ENCODE assay signal across 8 cellular contexts in genomic region chr7:107150375-107151073, GRCh38. TPM values are rescaled to one million over a fixed set of nuclear protein-coding genes. Genes with fewer than 3 reads are reported as not detected.
DNase-seq lines count a peak whose midpoint lies in the region; ATAC-seq, FAIRE-seq and TF ChIP-seq lines count a peak whose summit lies in the region.

No MANE protein-coding gene starts in this region.

- no peaks in the 10 kb centered on the region for H3K4me1 ChIP-seq in CD4-positive, CD25-positive, alpha-beta regulatory T cell (ENCODE audit: control insufficient read depth, insufficient read depth, low read length, poor library complexity, severe bottlenecking)
- H3K4me1 ChIP-seq in tibial artery = peaks cover 0 to 4% (median 0%) of the 10 kb centered on the region in 4 donors

- no peaks in the 10 kb centered on the region for H3K36me3 Mint-ChIP-seq in CD4-positive, CD25-positive, alpha-beta regulatory T cell
- no peaks in the 10 kb centered on the region for H3K36me3 Mint-ChIP-seq in osteocyte (ENCODE audit: unreplicated experiment)

- no peak overlapping the region for H3K4me3 ChIP-seq in CD4-positive, CD25-positive, alpha-beta regulatory T cell (ENCODE audit: low read depth, low read length)
- H3K4me3 ChIP-seq in fibroblast of mammary gland (ENCODE audit: control insufficient read depth, low read depth, low read length) = no peak overlapping the region
- H3K4me3 ChIP-seq in tibial artery = no peak overlapping the region

- TF ChIP-seq CTCF in fibroblast of mammary gland (conservative IDR thresholded peaks at IDR 0.05; ENCODE audit: control insufficient read depth, insufficient read depth, low read depth, low read length) = peak; percentile 58
- TF ChIP-seq CTCF in osteocyte (IDR thresholded peaks at IDR 0.05) = peak; percentile 70
- peak; percentile 52 to 61 for TF ChIP-seq CTCF in tibial artery (IDR thresholded peaks at IDR 0.05)

- H3K27ac ChIP-seq in CD4-positive, CD25-positive, alpha-beta regulatory T cell (ENCODE audit: insufficient read depth, low read length, poor library complexity, severe bottlenecking) = no peak overlapping the region
- H3K27ac ChIP-seq in tibial artery = no peak overlapping the region

- peaks cover 0 to 4% (median 2%) of the 10 kb centered on the region in 4 donors for H3K4me1 Mint-ChIP-seq in CD4-positive, CD25-positive, alpha-beta regulatory T cell
- H3K4me1 Mint-ChIP-seq in osteocyte (ENCODE audit: unreplicated experiment) = peaks cover 6% of the 10 kb centered on the region

- H3K27ac Mint-ChIP-seq in CD4-positive, CD25-positive, alpha-beta regulatory T cell = no peak overlapping the region
- no peak overlapping the region for H3K27ac Mint-ChIP-seq in osteocyte (ENCODE audit: unreplicated experiment)

- no peaks in the 10 kb centered on the region for H3K36me3 ChIP-seq in CD4-positive, CD25-positive, alpha-beta regulatory T cell (ENCODE audit: control insufficient read depth, insufficient read depth, low read length)
- H3K36me3 ChIP-seq in tibial artery = no peaks in the 10 kb centered on the region

- H3K27me3 ChIP-seq in CD4-positive, CD25-positive, alpha-beta regulatory T cell (ENCODE audit: control insufficient read depth, insufficient read depth, low read length) = peaks cover 6% of the 10 kb centered on the region
- no peaks in the 10 kb centered on the region for H3K27me3 ChIP-seq in tibial artery

- intact Hi-C loops in tibial artery (cut with DNase I; ENCODE audit: low total_unique reads) = loop anchor here (10.0 kb wide), 1 partner anchor 976 kb away; no protein-coding TSS in a partner anchor

- H3K27me3 Mint-ChIP-seq in CD4-positive, CD25-positive, alpha-beta regulatory T cell = peaks cover 5% of the 10 kb centered on the region
- no peaks in the 10 kb centered on the region for H3K27me3 Mint-ChIP-seq in osteocyte (ENCODE audit: unreplicated experiment)

- ATAC-seq in CD4-positive, CD25-positive, alpha-beta regulatory T cell (ENCODE audit: low read depth in 2 of 2) = peak in 1 of 2 donors; percentile 72
- ATAC-seq in GM19397 (IDR thresholded peaks at IDR 0.05; ENCODE audit: unreplicated experiment) = no peak

- FAIRE-seq in HTR-8/SVneo (lab: Jason Lieb, UNC) = no peak

- H3K9me3 Mint-ChIP-seq in CD4-positive, CD25-positive, alpha-beta regulatory T cell = no peaks in the 10 kb centered on the region
- no peaks in the 10 kb centered on the region for H3K9me3 Mint-ChIP-seq in osteocyte (ENCODE audit: unreplicated experiment)

- DNase-seq in CD4-positive, CD25-positive, alpha-beta regulatory T cell = peak; percentile 57 to 83 (median 76)
- DNase-seq in HTR-8/SVneo (ENCODE audit: insufficient read length, low spot score) (peak; percentile 15), OCI-M2 (lab: John Stamatoyannopoulos, UW; ENCODE audit: unreplicated experiment) (peak; percentile 35), activated T-cell treated with anti-CD3 and anti-CD28 coated beads for 48 hours (ENCODE audit: low read depth) (peak; percentile 47), fibroblast of mammary gland (ENCODE audit: low read depth) (peak; percentile 74), osteocyte (ENCODE audit: extremely low spot score, unreplicated experiment) (no peak), tibial artery (peak; percentile 75 to 86)

- no peaks in the 10 kb centered on the region for H3K9me3 ChIP-seq in CD4-positive, CD25-positive, alpha-beta regulatory T cell (ENCODE audit: control insufficient read depth in 2 of 2, low read length in 2 of 2)
- no peaks in the 10 kb centered on the region for H3K9me3 ChIP-seq in tibial artery

- no peak overlapping the region for H3K4me3 Mint-ChIP-seq in CD4-positive, CD25-positive, alpha-beta regulatory T cell
- H3K4me3 Mint-ChIP-seq in osteocyte (ENCODE audit: unreplicated experiment) = no peak overlapping the region

RNA-seq across cellular contexts. Expression of gene HBP1, which starts 18.3 kb away (rescaled TPM):
- 249 TPM for total RNA-seq in CD4-positive, CD25-positive, alpha-beta regulatory T cell
- polyA plus RNA-seq in CD4-positive, CD25-positive, alpha-beta regulatory T cell = 10 to 100 TPM; 67.8 to 98.6 (median 87.7) TPM
- 84.6 and 108 TPM in 2 replicates for total RNA-seq in osteocyte
